18 cellular contexts compared by ENCODE assay signal in the genomic region with DNA sequence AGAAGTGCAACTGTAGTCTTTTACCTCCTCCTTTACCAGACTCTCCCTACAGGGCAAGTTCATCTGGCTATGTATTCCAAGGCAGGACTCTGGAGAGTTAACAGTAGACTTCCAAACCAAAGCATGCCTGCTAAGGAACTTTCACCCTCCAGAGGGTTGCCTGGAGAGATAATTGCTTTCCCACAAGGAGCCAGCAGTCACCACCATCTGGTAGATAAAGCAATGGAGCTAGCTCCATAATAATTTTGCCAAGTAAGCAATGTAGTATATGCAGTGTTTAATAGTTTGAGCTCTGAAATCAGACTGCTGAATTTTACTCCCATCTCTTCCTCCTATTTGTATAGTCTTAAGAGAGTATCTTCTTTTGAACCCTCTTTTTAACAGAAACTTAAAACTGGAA.
DNase-seq lines count a peak whose midpoint lies in the region; ATAC-seq and TF ChIP-seq lines count a peak whose summit lies in the region.
"Had no signal": no experiment of that assay in that cellular context is flagged by ENCODE, and none has a peak within 500 bp of the region (broad histone marks: within the 10 kb centered on the region; RNA-seq: fewer than 3 reads in every experiment).

No MANE protein-coding gene starts in this region.

- H3K9me3 Mint-ChIP-seq in glutamatergic neuron (ENCODE audit: unreplicated experiment): no peaks in the 10 kb centered on the region

- CTCF ChIA-PET in RWPE1 (lab: Yijun Ruan, JAX): no interaction called here

- H3K4me1 Mint-ChIP-seq in glutamatergic neuron (ENCODE audit: low read depth, unreplicated experiment): peaks cover 6% of the 10 kb centered on the region

- no peak for TF ChIP-seq CTCF in glutamatergic neuron (IDR thresholded peaks at IDR 0.05; ENCODE audit: partially characterized antibody, unreplicated experiment)
- no peak for TF ChIP-seq CTCF in RWPE1 (conservative IDR thresholded peaks at IDR 0.05; ENCODE audit: low read depth)

- H3K27ac Mint-ChIP-seq in glutamatergic neuron (ENCODE audit: unreplicated experiment): peak overlapping the region; percentile 56

- no peak overlapping the region for H3K4me3 Mint-ChIP-seq in glutamatergic neuron (ENCODE audit: unreplicated experiment)

- intact Hi-C loops in left ventricle myocardium superior (cut with micrococcal nuclease) (no loop called here), cardiac septum (cut with DNase I) (no loop called here)

- POLR2A ChIA-PET in RWPE1 (lab: Yijun Ruan, JAX; ENCODE audit: low non-redundant PET): no interaction called here

- H3K27me3 Mint-ChIP-seq in glutamatergic neuron (ENCODE audit: unreplicated experiment): peaks cover 2% of the 10 kb centered on the region

- peaks cover 5% of the 10 kb centered on the region for H3K36me3 Mint-ChIP-seq in glutamatergic neuron (ENCODE audit: unreplicated experiment)

- DNase-seq in left ventricle myocardium superior: no peak
- no peak for DNase-seq in cardiac septum (ENCODE audit: low spot score)
- DNase-seq in NCI-H69 (lab: John Stamatoyannopoulos, UW): peak; percentile 43
- DNase-seq in glutamatergic neuron: peak; percentile 20
- DNase-seq in RWPE1 (ENCODE audit: low spot score): no peak
- no peak for DNase-seq in pons (ENCODE audit: low spot score)
- DNase-seq in occipital lobe (lab: John Stamatoyannopoulos, UW): no peak
- DNase-seq: ACHN, AML-193, DND-41, GM23248, HCEC 1CT, NCI-H1436, NCI-H1930, NCI-H748 treated with DMSO at 0.1 percent for 48 hours had no signal

- H3K27ac ChIP-seq in RWPE1: no peak overlapping the region
- H3K27ac ChIP-seq: C4-2B, GM23248, HL-60 had no signal

- ATAC-seq in left ventricle myocardium superior (peak; percentile 55), SK-N-SH treated with all-trans-retinoic acid at 6 μM for 48 hours (no peak)

TF ChIP-seq in SK-N-SH treated with all-trans-retinoic acid at 6 μM for 48 hours, 23 proteins besides CTCF, POLR2A, EP300 and RAD21:
- no peak for TF ChIP-seq ZFP30 (CRISPR knock-in tag; IDR thresholded peaks at IDR 0.05)
- TF ChIP-seq, protein P1, sequence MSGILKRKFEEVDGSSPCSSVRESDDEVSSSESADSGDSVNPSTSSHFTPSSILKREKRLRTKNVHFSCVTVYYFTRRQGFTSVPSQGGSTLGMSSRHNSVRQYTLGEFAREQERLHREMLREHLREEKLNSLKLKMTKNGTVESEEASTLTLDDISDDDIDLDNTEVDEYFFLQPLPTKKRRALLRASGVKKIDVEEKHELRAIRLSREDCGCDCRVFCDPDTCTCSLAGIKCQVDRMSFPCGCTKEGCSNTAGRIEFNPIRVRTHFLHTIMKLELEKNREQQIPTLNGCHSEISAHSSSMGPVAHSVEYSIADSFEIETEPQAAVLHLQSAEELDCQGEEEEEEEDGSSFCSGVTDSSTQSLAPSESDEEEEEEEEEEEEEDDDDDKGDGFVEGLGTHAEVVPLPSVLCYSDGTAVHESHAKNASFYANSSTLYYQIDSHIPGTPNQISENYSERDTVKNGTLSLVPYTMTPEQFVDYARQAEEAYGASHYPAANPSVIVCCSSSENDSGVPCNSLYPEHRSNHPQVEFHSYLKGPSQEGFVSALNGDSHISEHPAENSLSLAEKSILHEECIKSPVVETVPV (CRISPR knock-in tag; IDR thresholded peaks at IDR 0.05): no peak
- TF ChIP-seq ZNF70 (CRISPR knock-in tag; IDR thresholded peaks at IDR 0.05): no peak
- no peak for TF ChIP-seq ISL1 (CRISPR knock-in tag; IDR thresholded peaks at IDR 0.05)
- TF ChIP-seq ESRRG (CRISPR knock-in tag; IDR thresholded peaks at IDR 0.05): no peak
- TF ChIP-seq TOX (CRISPR knock-in tag; IDR thresholded peaks at IDR 0.05; ENCODE audit: borderline replicate concordance): no peak
- TF ChIP-seq, protein P2, sequence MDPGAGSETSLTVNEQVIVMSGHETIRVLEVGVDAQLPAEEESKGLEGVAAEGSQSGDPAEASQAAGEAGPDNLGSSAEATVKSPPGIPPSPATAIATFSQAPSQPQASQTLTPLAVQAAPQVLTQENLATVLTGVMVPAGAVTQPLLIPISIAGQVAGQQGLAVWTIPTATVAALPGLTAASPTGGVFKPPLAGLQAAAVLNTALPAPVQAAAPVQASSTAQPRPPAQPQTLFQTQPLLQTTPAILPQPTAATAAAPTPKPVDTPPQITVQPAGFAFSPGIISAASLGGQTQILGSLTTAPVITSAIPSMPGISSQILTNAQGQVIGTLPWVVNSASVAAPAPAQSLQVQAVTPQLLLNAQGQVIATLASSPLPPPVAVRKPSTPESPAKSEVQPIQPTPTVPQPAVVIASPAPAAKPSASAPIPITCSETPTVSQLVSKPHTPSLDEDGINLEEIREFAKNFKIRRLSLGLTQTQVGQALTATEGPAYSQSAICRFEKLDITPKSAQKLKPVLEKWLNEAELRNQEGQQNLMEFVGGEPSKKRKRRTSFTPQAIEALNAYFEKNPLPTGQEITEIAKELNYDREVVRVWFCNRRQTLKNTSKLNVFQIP (CRISPR knock-in tag; IDR thresholded peaks at IDR 0.05; ENCODE audit: borderline replicate concordance, low read depth): no peak
TF ChIP-seq in SK-N-SH treated with all-trans-retinoic acid at 6 μM for 48 hours: peak in this region for 0.

Comparison
In these comparisons a context has a peak if more than half of its experiments do, and no peak if none do; other contexts are left out.
1. DNase-seq: peak in NCI-H69 (single experiment) and glutamatergic neuron (single experiment); none in left ventricle myocardium superior (single experiment), cardiac septum (single experiment), RWPE1 (single experiment), pons (single experiment) and occipital lobe (single experiment).